Comparison of ENCODE assay signal across 10 cellular contexts in the genomic region with DNA sequence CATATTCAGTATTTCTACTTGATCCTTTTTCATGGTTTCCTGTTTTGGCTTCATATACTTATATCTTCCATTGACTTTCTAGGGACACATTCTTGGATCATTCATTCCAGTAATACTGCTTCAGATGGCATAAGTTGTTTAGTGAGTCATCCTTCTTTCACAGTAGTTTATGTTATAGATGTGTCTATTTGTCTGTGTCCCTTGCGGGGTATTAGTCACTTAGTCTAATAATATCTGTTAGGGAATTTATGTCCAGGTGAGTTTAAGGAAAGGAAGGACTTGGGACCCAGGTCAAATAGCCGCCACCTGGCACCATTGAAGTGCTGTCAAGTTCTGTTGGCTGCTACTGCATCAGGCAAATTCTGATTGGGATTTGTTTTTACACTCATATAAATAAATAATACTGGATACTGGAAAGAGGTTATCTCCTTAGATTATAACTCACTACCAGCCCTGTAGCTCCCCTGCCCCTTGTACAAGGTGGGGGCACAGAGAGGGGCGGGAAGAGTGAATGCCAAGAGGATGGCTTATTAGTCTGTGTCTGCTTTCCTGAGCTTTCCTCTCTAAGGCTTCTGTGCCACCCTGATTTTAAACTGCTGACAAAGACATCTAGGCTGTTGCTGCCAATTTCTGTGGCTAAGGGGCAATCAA.
DNase-seq lines count a peak whose midpoint lies in the region; ATAC-seq, FAIRE-seq and TF ChIP-seq lines count a peak whose summit lies in the region.
"Had no signal": no experiment of that assay in that cellular context is flagged by ENCODE, and none has a peak within 500 bp of the region (broad histone marks: within the 10 kb centered on the region; RNA-seq: fewer than 3 reads in every experiment).

No MANE protein-coding gene starts in this region.

- no peak for DNase-seq in CD4-positive, alpha-beta memory T cell
- DNase-seq in GM12878 (ENCODE audit: low read depth, low spot score) (no peak), memory B cell (ENCODE audit: low spot score in 2 of 2) (no peak), stomach (no peak), NCI-H524 treated with DMSO at 0.1 percent for 48 hours (lab: John Stamatoyannopoulos, UW) (no peak), thyroid gland (no peak), MG63 (no peak)
- DNase-seq: activated CD4-positive, alpha-beta T cell treated with anti-CD3 and anti-CD28 coated beads for 48 hours; NCI-H774 had no signal

- H3K36me3 Mint-ChIP-seq in CD4-positive, alpha-beta memory T cell: peaks cover 28 to 51% of the 10 kb centered on the region in 2 donors
- peaks cover 32% of the 10 kb centered on the region for H3K36me3 Mint-ChIP-seq in memory B cell

- no peak overlapping the region for H3K4me3 ChIP-seq in CD4-positive, alpha-beta memory T cell (ENCODE audit: low read length in 2 of 2)
- no peak overlapping the region for H3K4me3 ChIP-seq in GM12878
- H3K4me3 ChIP-seq in stomach: no peak overlapping the region
- no peak overlapping the region for H3K4me3 ChIP-seq in thyroid gland (replicated peaks in 1 of 3)
- no peak overlapping the region for H3K4me3 ChIP-seq in MG63

- in situ Hi-C loops in GM12878 (cut with MboI): no loop called here

- no peaks in the 10 kb centered on the region for H3K9me3 Mint-ChIP-seq in CD4-positive, alpha-beta memory T cell
- no peaks in the 10 kb centered on the region for H3K9me3 Mint-ChIP-seq in memory B cell

- TF ChIP-seq POLR2A in GM12878 (IDR thresholded peaks at IDR 0.05; ENCODE audit: low read depth, low read length): no peak
- TF ChIP-seq POLR2A in stomach (IDR thresholded peaks at IDR 0.05): no peak
- TF ChIP-seq POLR2A in thyroid gland (IDR thresholded peaks at IDR 0.05): no peak

- peaks cover 78% of the 10 kb centered on the region for H3K79me2 ChIP-seq in GM12878 (ENCODE audit: control insufficient read depth, insufficient read depth, low read length)

- no peak for TF ChIP-seq CTCF in GM12878 (IDR thresholded peaks at IDR 0.05 in 2 of 3, conservative IDR thresholded peaks at IDR 0.05 in 1 of 3; ENCODE audit: control insufficient read depth in 2 of 3, extremely low read depth in 1 of 3, insufficient read depth in 1 of 3, low read depth in 3 of 3, low read length in 3 of 3)
- TF ChIP-seq CTCF in stomach (IDR thresholded peaks at IDR 0.05): no peak
- no peak for TF ChIP-seq CTCF in thyroid gland (IDR thresholded peaks at IDR 0.05)

- RAD21 ChIA-PET in GM12878 (lab: Charles Lee; ENCODE audit: unreplicated experiment): interaction anchor here (0.6 to 1.9 kb wide), 3 partner anchors 56 to 166 kb away, joined by 3 to 5 read pairs (median 4); no protein-coding TSS in a partner anchor

- no peak overlapping the region for H3K9ac ChIP-seq in GM12878 (ENCODE audit: control insufficient read depth, insufficient read depth, low read length)

- no peak overlapping the region for H3K4me2 ChIP-seq in GM12878 (ENCODE audit: control insufficient read depth, insufficient read depth)

- no peaks in the 10 kb centered on the region for H3K27me3 ChIP-seq in CD4-positive, alpha-beta memory T cell (ENCODE audit: insufficient read depth, low read length)
- no peaks in the 10 kb centered on the region for H3K27me3 ChIP-seq in GM12878 (replicated peaks in 1 of 2; ENCODE audit: control insufficient read depth in 2 of 2, insufficient read depth in 2 of 2, low read length in 1 of 2)
- H3K27me3 ChIP-seq in stomach: no peaks in the 10 kb centered on the region
- no peaks in the 10 kb centered on the region for H3K27me3 ChIP-seq in thyroid gland
- H3K27me3 ChIP-seq in MG63: no peaks in the 10 kb centered on the region

- intact Hi-C loops in CD4-positive, alpha-beta memory T cell (cut with micrococcal nuclease): loop anchor here (5.0 kb wide), 1 partner anchor 34 kb away; no protein-coding TSS in a partner anchor
- intact Hi-C loops in GM12878 (cut with micrococcal nuclease; ENCODE audit: unreplicated experiment): loop anchor here (10.0 kb wide), 1 partner anchor 54 kb away; no protein-coding TSS in a partner anchor
- intact Hi-C loops in stomach (cut with DNase I; ENCODE audit: low total_unique reads): no loop called here
- intact Hi-C loops in thyroid gland (cut with DNase I): no loop called here

- no peak overlapping the region for H3K27ac ChIP-seq in CD4-positive, alpha-beta memory T cell (ENCODE audit: low read depth, low read length)
- H3K27ac ChIP-seq in GM12878 (ENCODE audit: control insufficient read depth, insufficient read depth) (peak overlapping the region; percentile 15; the same call in 1 of the 2 replicates), stomach (peak overlapping the region in 1 of 5 donors; percentile 12), thyroid gland (no peak overlapping the region)

- peaks cover 76% of the 10 kb centered on the region for H3K4me1 ChIP-seq in CD4-positive, alpha-beta memory T cell (ENCODE audit: insufficient read depth, low read length)
- H3K4me1 ChIP-seq in GM12878 (ENCODE audit: control insufficient read depth, insufficient read depth, low read length) (peaks cover 3% of the 10 kb centered on the region; the same call in 1 of the 2 replicates), stomach (peaks cover 0 to 34% (median 20%) of the 10 kb centered on the region in 4 donors), thyroid gland (peaks cover 16 to 17% of the 10 kb centered on the region in 2 donors)

- SMC1A ChIA-PET in GM12878 (lab: Charles Lee; ENCODE audit: uncharacterized antibody, unreplicated experiment): interaction anchor here (1.0 to 1.6 kb wide), 6 partner anchors 14 to 58 kb away, joined by 3 to 5 read pairs (median 4); no protein-coding TSS in a partner anchor

- 67% methylated on average over 3 of the region's 3 CpGs for WGBS in GM12878 (ENCODE audit: insufficient coverage, insufficient replicate concordance, low lambda C conversion rate, missing lambda C conversion rate)
- 63 to 81% (median 72%) methylated on average over 3 of the region's 3 CpGs for WGBS in stomach, 5 donors
- 94 to 96% methylated on average over 3 of the region's 3 CpGs for WGBS in thyroid gland, 2 donors

- POLR2A ChIA-PET in CD4-positive, alpha-beta memory T cell (lab: Charles Lee; ENCODE audit: partially characterized antibody): interaction anchor here (1.0 to 3.1 kb wide), 6 partner anchors 7 to 76 kb away, joined by 3 to 23 read pairs (median 4); a partner anchor contains a TSS
- POLR2A ChIA-PET in GM12878 (lab: Charles Lee): interaction anchor here (1.4 kb wide), 1 partner anchor 28 kb away, joined by 5 read pairs; no protein-coding TSS in a partner anchor

- no peaks in the 10 kb centered on the region for H4K20me1 ChIP-seq in GM12878 (ENCODE audit: control insufficient read depth, insufficient read depth)

- H3K4me1 Mint-ChIP-seq in CD4-positive, alpha-beta memory T cell: peaks cover 48 to 83% (median 66%) of the 10 kb centered on the region in 4 donors
- H3K4me1 Mint-ChIP-seq in memory B cell: peaks cover 38% of the 10 kb centered on the region

- peak overlapping the region in 4 of 8 donors; percentile 26 to 68 (median 42) for H3K4me3 Mint-ChIP-seq in CD4-positive, alpha-beta memory T cell
- H3K4me3 Mint-ChIP-seq in memory B cell: no peak overlapping the region

- H3K27ac Mint-ChIP-seq in CD4-positive, alpha-beta memory T cell: peak overlapping the region; percentile 38 to 96 (median 69)
- H3K27ac Mint-ChIP-seq in memory B cell: peak overlapping the region; percentile 75

- CTCF ChIA-PET in CD4-positive, alpha-beta memory T cell (lab: Charles Lee; ENCODE audit: partially characterized antibody): interaction anchor here (1.1 to 2.3 kb wide), 3 partner anchors 16 to 54 kb away, joined by 3 to 13 read pairs (median 3); no protein-coding TSS in a partner anchor
- CTCF ChIA-PET in GM12878 (lab: Yijun Ruan, JAX): interaction anchor here (1.3 kb wide), 1 partner anchor 29 kb away, joined by 4 read pairs; no protein-coding TSS in a partner anchor

- ATAC-seq in HG02884 (IDR thresholded peaks at IDR 0.05; ENCODE audit: unreplicated experiment) (peak; percentile 51), GM12878 (peak; percentile 36; the same call in 2 of the 3 replicates), memory B cell (ENCODE audit: low read depth) (no peak)

- no peak for TF ChIP-seq RAD21 in GM12878 (IDR thresholded peaks at IDR 0.05; ENCODE audit: insufficient read depth, low read depth, low read length)

- no peaks in the 10 kb centered on the region for H3K27me3 Mint-ChIP-seq in CD4-positive, alpha-beta memory T cell
- H3K27me3 Mint-ChIP-seq in memory B cell: no peaks in the 10 kb centered on the region

- no peak overlapping the region for H2AFZ ChIP-seq in GM12878 (ENCODE audit: control insufficient read depth, low read depth, low read length)

- H3K9me3 ChIP-seq in CD4-positive, alpha-beta memory T cell (ENCODE audit: control insufficient read depth in 1 of 2, low read length in 2 of 2): no peaks in the 10 kb centered on the region
- H3K9me3 ChIP-seq in GM12878 (replicated peaks; ENCODE audit: control insufficient read depth, insufficient read depth, low read length) (no peaks in the 10 kb centered on the region; the same call in 2 of the 3 replicates), stomach (no peaks in the 10 kb centered on the region), thyroid gland (no peaks in the 10 kb centered on the region), MG63 (peaks cover 10% of the 10 kb centered on the region)

- peaks cover 9% of the 10 kb centered on the region for H3K36me3 ChIP-seq in CD4-positive, alpha-beta memory T cell (ENCODE audit: insufficient read depth, low read length)
- H3K36me3 ChIP-seq in GM12878 (ENCODE audit: control insufficient read depth in 2 of 2, insufficient read depth in 2 of 2, low read length in 1 of 2): peaks cover 2 to 15% of the 10 kb centered on the region in 2 experiments
- H3K36me3 ChIP-seq in stomach: no peaks in the 10 kb centered on the region
- H3K36me3 ChIP-seq in thyroid gland: no peaks in the 10 kb centered on the region
- H3K36me3 ChIP-seq in MG63: no peaks in the 10 kb centered on the region; the same call in 1 of the 2 replicates

- no peak for FAIRE-seq in GM12878 (lab: Jason Lieb, UNC)

- no TSS peak for BruUV-seq in GM12878 (replicated peaks; lab: Mats Ljungman, UMichigan)

- TF ChIP-seq EP300 in GM12878 (IDR thresholded peaks at IDR 0.05; ENCODE audit: borderline replicate concordance in 1 of 2, control insufficient read depth in 1 of 2, low read depth in 2 of 2, low read length in 2 of 2): no peak
- TF ChIP-seq EP300 in stomach (IDR thresholded peaks at IDR 0.05): no peak

TF ChIP-seq in GM12878, 131 proteins besides CTCF, POLR2A, EP300 and RAD21:
- TF ChIP-seq NFYA (IDR thresholded peaks at IDR 0.05; ENCODE audit: borderline replicate concordance, low read depth, low read length): no peak

Comparison
In these comparisons a context has a peak if more than half of its experiments do, and no peak if none do; other contexts are left out.
1. intact Hi-C loops: an anchor here in CD4-positive, alpha-beta memory T cell (5.0 kb wide) and GM12878 (10.0 kb wide); none called in stomach and thyroid gland.